8 cellular contexts compared by ENCODE assay signal in the genomic region with DNA sequence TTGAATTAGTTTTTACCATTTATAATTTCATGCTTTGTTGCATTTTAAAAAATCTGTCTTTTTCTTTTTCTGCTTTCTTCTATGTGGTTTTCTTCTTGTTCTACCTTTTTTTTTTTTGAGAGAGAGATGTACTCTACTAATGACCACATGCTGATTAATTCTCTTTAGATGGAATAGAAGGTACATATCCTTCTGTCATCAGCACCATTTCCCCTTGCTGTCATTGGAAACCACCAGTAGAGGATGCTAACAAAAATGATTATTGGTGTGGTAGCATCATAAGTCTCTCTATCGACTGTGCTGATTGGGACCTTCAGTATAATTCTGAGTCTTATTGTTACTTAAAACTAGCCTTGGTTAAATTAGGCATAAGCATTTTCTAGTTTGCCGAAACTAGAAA. TPM values are rescaled to one million over a fixed set of nuclear protein-coding genes. Genes with fewer than 3 reads are reported as not detected.
DNase-seq lines count a peak whose midpoint lies in the region; TF ChIP-seq lines count a peak whose summit lies in the region.

No MANE protein-coding gene starts in this region.

- H3K36me3 Mint-ChIP-seq in brain, result peaks cover 6% of the 10 kb centered on the region

- peaks cover 62% of the 10 kb centered on the region for H3K4me1 Mint-ChIP-seq in brain

- intact Hi-C loops in tibial artery (cut with DNase I; ENCODE audit: low total_unique reads), result loop anchor here (5.0 kb wide), 1 partner anchor 75 kb away; no protein-coding TSS in a partner anchor

- H3K4me3 ChIP-seq in tibial nerve (peak overlapping the region in 1 of 4 donors; percentile 91), tibial artery (no peak overlapping the region)

- H3K27me3 Mint-ChIP-seq in brain, result peaks cover 13% of the 10 kb centered on the region

- peak; percentile 36 to 50 for TF ChIP-seq CTCF in brain (conservative IDR thresholded peaks at IDR 0.05)
- TF ChIP-seq CTCF in tibial nerve (IDR thresholded peaks at IDR 0.05), result peak in 2 of 5 experiments; percentile 22 to 43
- TF ChIP-seq CTCF in tibial artery (IDR thresholded peaks at IDR 0.05), result no peak

- H3K4me3 Mint-ChIP-seq in brain, result peak overlapping the region; percentile 92 to 99 (median 97)

- TF ChIP-seq EP300 in tibial nerve (IDR thresholded peaks at IDR 0.05), result no peak

- TF ChIP-seq POLR2A in tibial nerve (IDR thresholded peaks at IDR 0.05), result no peak

- H3K27me3 ChIP-seq in tibial nerve, result no peaks in the 10 kb centered on the region
- H3K27me3 ChIP-seq in tibial artery, result no peaks in the 10 kb centered on the region

- peak overlapping the region; percentile 40 to 95 (median 82) for H3K27ac Mint-ChIP-seq in brain

- H3K9me3 ChIP-seq in tibial nerve (no peaks in the 10 kb centered on the region), tibial artery (no peaks in the 10 kb centered on the region)

- 52 to 70% methylated on average over 2 of the region's 2 CpGs for whole genome bisulfite sequencing in tibial nerve, 2 donors

- H3K27ac ChIP-seq in tibial nerve, result peak overlapping the region in 1 of 4 donors; percentile 98
- H3K27ac ChIP-seq in tibial artery, result peak overlapping the region in 1 of 2 donors; percentile 98

- DNase-seq in NCI-H748 (lab: John Stamatoyannopoulos, UW; ENCODE audit: unreplicated experiment), result peak; percentile 53
- no peak for DNase-seq in NCI-H748 treated with DMSO at 0.1 percent for 48 hours (lab: John Stamatoyannopoulos, UW)
- DNase-seq in LHCN-M2 (ENCODE audit: low read depth), result peak; percentile 53
- DNase-seq in pons (ENCODE audit: low spot score), result peak; percentile 44
- no peak for DNase-seq in tibial nerve (ENCODE audit: low spot score in 2 of 2)
- no peak for DNase-seq in NCI-H2029 treated with DMSO at 0.1 percent for 48 hours (lab: John Stamatoyannopoulos, UW)
- DNase-seq in tibial artery, result no peak

- peaks cover 0 to 38% (median 5%) of the 10 kb centered on the region in 4 donors for H3K4me1 ChIP-seq in tibial nerve
- H3K4me1 ChIP-seq in tibial artery, result peaks cover 0 to 42% (median 6%) of the 10 kb centered on the region in 4 donors

- no peaks in the 10 kb centered on the region for H3K36me3 ChIP-seq in tibial nerve
- no peaks in the 10 kb centered on the region for H3K36me3 ChIP-seq in tibial artery

- H3K9me3 Mint-ChIP-seq in brain, result peaks cover 0 to 4% (median 0%) of the 10 kb centered on the region in 5 experiments

RNA-seq across cellular contexts. Expression of a gene that starts 3.6 kb away (rescaled TPM):
- total RNA-seq in LHCN-M2 (2014; rRNA removed) (54.1 and 83.5 TPM in 2 replicates), tibial nerve (100 to 1,000 TPM in 2 of 4 donors, 10 to 100 TPM in 2; 84.6 to 128 (median 95.7) TPM)
- 18.5 TPM for polyA plus RNA-seq in LHCN-M2 (2012)
- 9.6 TPM for polyA plus RNA-seq in brain (ENCODE audit: insufficient read depth, low read depth, low replicate concordance)

Comparison
In these comparisons a context has a peak if more than half of its experiments do, and no peak if none do; other contexts are left out.
1. DNase-seq: peak in NCI-H748 (single experiment), LHCN-M2 (single experiment) and pons (single experiment); none in NCI-H748 treated with DMSO at 0.1 percent for 48 hours (single experiment), tibial nerve (0 of 2), NCI-H2029 treated with DMSO at 0.1 percent for 48 hours (single experiment) and tibial artery (0 of 2).
2. CTCF ChIP-seq: peak in brain (2 of 2); none in tibial artery (0 of 2).